Comparison of ENCODE assay signal across 8 cellular contexts in genomic region chr16:70066751-70067150, GRCh38. TPM values are rescaled to one million over a fixed set of nuclear protein-coding genes. Genes with fewer than 3 reads are reported as not detected.
DNase-seq lines count a peak whose midpoint lies in the region; ATAC-seq, FAIRE-seq and TF ChIP-seq lines count a peak whose summit lies in the region.
"Not testable (repeated sequence)": the region's sequence is repeated elsewhere in the genome, so short reads cannot be mapped to it uniquely, and the experiment has no call there.

No MANE protein-coding gene starts in this region.

- not testable (repeated sequence) for FAIRE-seq in A549 (lab: Jason Lieb, UNC)

- H3K36me3 Mint-ChIP-seq in GM23338 (ENCODE audit: low read depth); activated CD4-positive, alpha-beta memory T cell treated with anti-CD3 and anti-CD28 coated beads for 36 hours; naive B cell: not testable (repeated sequence)

- ATAC-seq in A549; GM23338; heart right ventricle; naive B cell (ENCODE audit: low read depth in 2 of 2): not testable (repeated sequence)

- H4K20me1 ChIP-seq in GM23338 (replicated peaks; ENCODE audit: insufficient read depth): not testable (repeated sequence)

- POLR2A ChIA-PET in A549 (lab: Yijun Ruan, JAX); activated CD4-positive, alpha-beta memory T cell treated with anti-CD3 and anti-CD28 coated beads for 36 hours (lab: Charles Lee): not testable (repeated sequence)

- CTCF ChIA-PET in A549 (lab: Yijun Ruan, JAX); activated CD4-positive, alpha-beta memory T cell treated with anti-CD3 and anti-CD28 coated beads for 36 hours (lab: Charles Lee): not testable (repeated sequence)

- TF ChIP-seq RAD21 in A549 (conservative IDR thresholded peaks at IDR 0.05 in 1 of 2, IDR thresholded peaks at IDR 0.05 in 1 of 2): not testable (repeated sequence)

- H3K4me2 ChIP-seq in A549: peak overlapping the region; percentile 95
- peak overlapping the region; percentile 90 for H3K4me2 ChIP-seq in GM23338

- not testable (repeated sequence) for TF ChIP-seq POLR2A in A549 (IDR thresholded peaks at IDR 0.05; ENCODE audit: low read length)

- 19% methylated on average over 14 of the region's 14 CpGs for WGBS in A549 (ENCODE audit: missing lambda C conversion rate)
- WGBS in heart right ventricle, 2 donors: 25 to 32% methylated on average over 12 to 13 of the region's 14 CpGs

- not testable (repeated sequence) for TF ChIP-seq EP300 in A549 (IDR thresholded peaks at IDR 0.05)

- intact Hi-C loops in activated CD4-positive, alpha-beta memory T cell treated with anti-CD3 and anti-CD28 coated beads for 36 hours (cut with micrococcal nuclease); heart right ventricle (cut with DNase I): not testable (repeated sequence)

- H3K4me1 ChIP-seq in A549; GM23338 (ENCODE audit: insufficient read depth): not testable (repeated sequence)
- peaks cover 0 to 20% (median 7%) of the 10 kb centered on the region in 9 donors for H3K4me1 ChIP-seq in heart right ventricle

- not testable (repeated sequence) for H3F3A ChIP-seq in GM23338 (replicated peaks; ENCODE audit: low read depth)

- not testable (repeated sequence) for H3K9me3 ChIP-seq in A549, heart right ventricle

- not testable (repeated sequence) for H3K9me2 ChIP-seq in GM23338 (ENCODE audit: insufficient read depth)

- not testable (repeated sequence) for H3K9me3 Mint-ChIP-seq in GM23338; activated CD4-positive, alpha-beta memory T cell treated with anti-CD3 and anti-CD28 coated beads for 36 hours; naive B cell

- H3K4me3 Mint-ChIP-seq in GM23338 (peak overlapping the region; percentile 80), naive B cell (peak overlapping the region; percentile 42 to 87 (median 68))
- H3K4me3 Mint-ChIP-seq in activated CD4-positive, alpha-beta memory T cell treated with anti-CD3 and anti-CD28 coated beads for 36 hours: peak overlapping the region; percentile 64

- H3K27me3 Mint-ChIP-seq in GM23338 (ENCODE audit: insufficient read depth, low read depth, poor library complexity); activated CD4-positive, alpha-beta memory T cell treated with anti-CD3 and anti-CD28 coated beads for 36 hours; naive B cell: not testable (repeated sequence)

- not testable (repeated sequence) for H3K27me3 ChIP-seq in GM23338 (ENCODE audit: insufficient read depth); brain microvascular endothelial cell (replicated peaks); heart right ventricle

- not testable (repeated sequence) for H2AFZ ChIP-seq in GM23338

- not testable (repeated sequence) for H3K27ac Mint-ChIP-seq in GM23338; activated CD4-positive, alpha-beta memory T cell treated with anti-CD3 and anti-CD28 coated beads for 36 hours
- H3K27ac Mint-ChIP-seq in naive B cell: peak overlapping the region in 4 of 6 donors; percentile 38 to 84 (median 70)

- peak overlapping the region; percentile 66 for H3K4me3 ChIP-seq in A549
- peak overlapping the region; percentile 91 for H3K4me3 ChIP-seq in GM23338
- peak overlapping the region; percentile 9 for H3K4me3 ChIP-seq in brain microvascular endothelial cell (ENCODE audit: low read depth, low read length)
- peak overlapping the region in 8 of 10 donors; percentile 58 to 91 (median 76) for H3K4me3 ChIP-seq in heart right ventricle
- peak overlapping the region in 5 of 7 experiments; percentile 69 to 95 (median 79) for H3K4me3 ChIP-seq in skin epidermis

- DNase-seq in A549 (ENCODE audit: low read depth in 1 of 2, low spot score in 1 of 2); GM23338 (ENCODE audit: low spot score); activated CD4-positive, alpha-beta memory T cell treated with anti-CD3 and anti-CD28 coated beads for 36 hours; brain microvascular endothelial cell; heart right ventricle; naive B cell: not testable (repeated sequence)
- peak; percentile 9 for DNase-seq in NCI-H69 (lab: John Stamatoyannopoulos, UW)

- not testable (repeated sequence) for H3K4me1 Mint-ChIP-seq in GM23338; activated CD4-positive, alpha-beta memory T cell treated with anti-CD3 and anti-CD28 coated beads for 36 hours (ENCODE audit: low read depth)
- peaks cover 0 to 14% (median 4%) of the 10 kb centered on the region in 3 donors for H3K4me1 Mint-ChIP-seq in naive B cell

- H3K36me3 ChIP-seq in GM23338 (ENCODE audit: insufficient read depth); brain microvascular endothelial cell (replicated peaks); heart right ventricle: not testable (repeated sequence)

- not testable (repeated sequence) for TF ChIP-seq CTCF in A549 (IDR thresholded peaks at IDR 0.05); GM23338 (conservative IDR thresholded peaks at IDR 0.05; ENCODE audit: low read depth in 2 of 2); brain microvascular endothelial cell (IDR thresholded peaks at IDR 0.05; ENCODE audit: low read depth, low read length, missing control alignments); heart right ventricle (IDR thresholded peaks at IDR 0.05)

- H3K27ac ChIP-seq in A549 (peak overlapping the region; percentile 70 to 86; a peak in 3 of 6 replicates), heart right ventricle (peak overlapping the region in 1 of 10 donors; percentile 85), skin epidermis (peak overlapping the region in 2 of 21 experiments; percentile 84 to 93)
- not testable (repeated sequence) for H3K27ac ChIP-seq in GM23338 (ENCODE audit: low read depth); brain microvascular endothelial cell

- peaks cover 25% of the 10 kb centered on the region for H3K79me2 ChIP-seq in GM23338 (replicated peaks; ENCODE audit: insufficient read depth)

- in situ Hi-C loops in brain microvascular endothelial cell (cut with HindIII; ENCODE audit: low pct_ligation_motif_present, low sequenced_read_pairs): not testable (repeated sequence)

RNA-seq across cellular contexts. Expression of gene PDPR, which starts 47.4 kb away (rescaled TPM):
- polyA plus RNA-seq in A549 (2011; rRNA removed): 25.6 and 30.6 TPM in 2 replicates
- polyA plus RNA-seq in A549 (2012; cell fraction: cytosol; rRNA removed): 9.1 and 11.3 TPM in 2 replicates
- 30.5 and 35.8 TPM in 2 replicates for polyA plus RNA-seq in A549 (2012; cell fraction: nucleus; rRNA removed)
- polyA plus RNA-seq in A549 (2017; fragmentation: RNase III; extraction: RNeasy Plus Mini Kit Qiagen cat#74134 plus additional on column Dnase treatment): 13.1 to 13.7 TPM (median 13.4 TPM) in 3 replicates
- 48.7 and 54.8 TPM in 2 replicates for polyA minus RNA-seq in A549 (2011; rRNA and poly(A)+ RNA removed)
- 35.7 and 38.2 TPM in 2 replicates for total RNA-seq in GM23338 (2014; rRNA removed; shearing (Covaris generic))
- 7.8 and 8.3 TPM in 2 replicates for polyA plus RNA-seq in GM23338 (2016; fragmentation: Nextera tagmentation; extraction: Ambion mirVana)
- 10 to 100 TPM; 13.9 to 15.7 TPM for total RNA-seq in activated CD4-positive, alpha-beta memory T cell treated with anti-CD3 and anti-CD28 coated beads for 36 hours
- total RNA-seq in heart right ventricle: 10 to 100 TPM; 19.5 to 44.5 (median 31.6) TPM
- 10 to 100 TPM in 1 of 2 donors, 1 to 10 TPM in 1; 4.4 to 10.2 TPM for polyA plus RNA-seq in heart right ventricle
- 10 to 100 TPM in 1 of 6 donors, 1 to 10 TPM in 5; 2.3 to 16.4 (median 7.0) TPM for polyA plus RNA-seq in naive B cell (ENCODE audit: low read depth in 6 of 6)

Comparison
In these comparisons a context has a peak if more than half of its experiments do, and no peak if none do; other contexts are left out.
1. H3K4me3 ChIP-seq: peak in every context shown above with its lines; median percentile 91 in GM23338; 79 in skin epidermis; 76 in heart right ventricle; 66 in A549; 9 in brain microvascular endothelial cell.